ENCODE assay signal across 8 cellular contexts in the genomic region with DNA sequence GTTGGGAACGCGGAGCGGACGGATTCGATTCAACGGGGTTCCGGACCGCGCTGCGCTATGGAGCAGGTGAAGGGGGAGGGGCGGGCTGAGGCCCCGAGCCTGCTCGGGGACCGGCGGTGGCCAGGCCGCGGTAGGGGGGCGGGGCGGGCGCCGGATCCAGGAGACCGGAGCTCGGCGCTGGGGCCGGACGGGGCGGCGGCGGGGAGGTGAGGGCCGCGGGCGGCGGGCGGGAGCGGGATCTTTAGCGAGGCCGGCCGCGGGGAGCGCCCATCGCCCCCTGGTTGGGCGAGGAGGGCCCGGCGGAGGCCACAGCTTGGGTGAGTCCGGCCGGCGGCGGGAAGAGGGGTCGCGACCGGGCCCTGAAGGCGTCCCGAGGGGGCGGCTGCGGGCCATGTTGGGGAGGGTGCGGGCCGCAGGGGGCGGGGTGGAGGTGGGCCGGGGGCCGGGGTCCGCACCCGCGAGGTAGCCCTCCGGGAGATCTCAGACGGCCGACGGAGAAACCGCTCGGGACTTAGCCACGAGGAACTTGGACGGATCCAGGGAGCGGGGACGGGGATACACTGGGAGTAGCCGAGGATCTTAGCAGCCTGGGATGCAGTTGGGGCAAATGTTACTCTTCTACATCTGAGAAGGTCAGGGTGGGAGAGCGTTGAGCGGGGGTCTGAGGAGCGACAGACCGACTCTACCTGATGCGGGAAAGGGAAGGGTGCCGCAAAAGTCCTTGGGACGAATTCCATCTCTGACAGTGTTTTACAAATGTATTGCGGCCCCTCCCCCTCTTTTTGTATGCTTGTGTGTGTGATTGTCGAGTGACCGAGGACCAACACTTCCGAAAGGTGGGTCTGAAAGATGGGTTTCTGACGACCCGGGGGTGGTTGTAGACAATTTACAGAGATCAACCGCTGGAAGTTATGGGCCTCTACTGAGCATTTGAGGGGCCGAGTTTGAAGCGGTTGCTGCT. TPM values are rescaled to one million over a fixed set of nuclear protein-coding genes. Genes with fewer than 3 reads are reported as not detected.
DNase-seq lines count a peak whose midpoint lies in the region; ATAC-seq and TF ChIP-seq lines count a peak whose summit lies in the region.

No MANE protein-coding gene starts in this region.

- DNase-seq in RPMI8226 (peak; percentile 30), colonic mucosa (peak; percentile 60), smooth muscle cell (lab: John Stamatoyannopoulos, UW; ENCODE audit: unreplicated experiment) (no peak), RKO (ENCODE audit: low spot score) (no peak), cerebellar nuclear complex (lab: John Stamatoyannopoulos, UW) (no peak), posterior vena cava (ENCODE audit: low spot score) (no peak)

- ATAC-seq in GM21825 (IDR thresholded peaks at IDR 0.05; ENCODE audit: unreplicated experiment) (peak; percentile 5), GM19467 (IDR thresholded peaks at IDR 0.05; ENCODE audit: unreplicated experiment) (no peak)

- H3K79me2 ChIP-seq in smooth muscle cell (ENCODE audit: low read depth): peaks cover 15% of the 10 kb centered on the region

- H3K4me2 ChIP-seq in smooth muscle cell: no peak overlapping the region

- no peaks in the 10 kb centered on the region for H3K4me1 ChIP-seq in colonic mucosa
- peaks cover 7% of the 10 kb centered on the region for H3K4me1 ChIP-seq in smooth muscle cell (ENCODE audit: low read depth)

- H3K9me3 ChIP-seq in colonic mucosa (no peaks in the 10 kb centered on the region), smooth muscle cell (replicated peaks; ENCODE audit: low read depth) (no peaks in the 10 kb centered on the region)

- no peak overlapping the region for H3K27ac ChIP-seq in colonic mucosa
- peak overlapping the region; percentile 62 for H3K27ac ChIP-seq in smooth muscle cell (ENCODE audit: low read depth)

- intact Hi-C loops in colonic mucosa (cut with DNase I) (no loop called here), posterior vena cava (cut with DNase I) (no loop called here)

- no peak overlapping the region for H2AFZ ChIP-seq in smooth muscle cell (ENCODE audit: low read depth)

- no peaks in the 10 kb centered on the region for H3K36me3 ChIP-seq in colonic mucosa
- no peaks in the 10 kb centered on the region for H3K36me3 ChIP-seq in smooth muscle cell (ENCODE audit: low read depth)

- H3K27me3 ChIP-seq in colonic mucosa: no peaks in the 10 kb centered on the region
- H3K27me3 ChIP-seq in smooth muscle cell (ENCODE audit: low read depth): no peaks in the 10 kb centered on the region

- no peak for TF ChIP-seq CTCF in colonic mucosa (IDR thresholded peaks at IDR 0.05)
- TF ChIP-seq CTCF in smooth muscle cell (IDR thresholded peaks at IDR 0.05; ENCODE audit: borderline replicate concordance, insufficient read depth, poor library complexity, severe bottlenecking): peak; percentile 13

- H3K4me3 ChIP-seq in colonic mucosa (no peak overlapping the region), smooth muscle cell (no peak overlapping the region)

- peaks cover 7% of the 10 kb centered on the region for H3F3A ChIP-seq in smooth muscle cell (ENCODE audit: low read depth)

- H3K9ac ChIP-seq in colonic mucosa (ENCODE audit: low read depth in 2 of 2, low read length in 2 of 2) (no peak overlapping the region), smooth muscle cell (ENCODE audit: low read depth) (no peak overlapping the region)

- WGBS in smooth muscle cell (ENCODE audit: low lambda C conversion rate): 1% methylated on average over 72 of the region's 90 CpGs

- H4K20me1 ChIP-seq in smooth muscle cell (ENCODE audit: low read depth): peaks cover 25% of the 10 kb centered on the region

RNA-seq across cellular contexts. Expression of a gene that starts 0.5 kb away (rescaled TPM):
- total RNA-seq in colonic mucosa (100 to 1,000 TPM in 1 of 2 donors, 10 to 100 TPM in 1; 95.5 to 232 TPM), smooth muscle cell (103 and 114 TPM in 2 replicates), posterior vena cava (10 to 100 TPM; 74.3 to 87.3 TPM)
- 117 and 129 TPM in 2 replicates for polyA plus RNA-seq in smooth muscle cell

RNA-seq across cellular contexts. Expression of a gene that starts 20.0 kb away (rescaled TPM):
- total RNA-seq in colonic mucosa (10 to 100 TPM; 10.9 to 16.6 TPM), smooth muscle cell (0.18 and 1.2 TPM in 2 replicates), posterior vena cava (10 to 100 TPM; 30.3 to 44.0 TPM)
- 2.4 and 3.7 TPM in 2 replicates for polyA plus RNA-seq in smooth muscle cell

RNA-seq across cellular contexts. Expression of a gene that starts 20.6 kb away (rescaled TPM):
- total RNA-seq in colonic mucosa (10 to 100 TPM; 18.6 to 22.9 TPM), smooth muscle cell (9.2 and 57.9 TPM in 2 replicates), posterior vena cava (10 to 100 TPM; 15.9 to 16.8 TPM)
- 32.6 and 35.2 TPM in 2 replicates for polyA plus RNA-seq in smooth muscle cell

RNA-seq across cellular contexts. Expression of a gene that starts 39.5 kb away (rescaled TPM):
- total RNA-seq in colonic mucosa: 10 to 100 TPM; 52.3 to 63.6 TPM
- 52.6 and 66.1 TPM in 2 replicates for total RNA-seq in smooth muscle cell
- 65.6 and 78.5 TPM in 2 replicates for polyA plus RNA-seq in smooth muscle cell
- total RNA-seq in posterior vena cava: 10 to 100 TPM; 19.9 to 21.9 TPM

RNA-seq across cellular contexts. Expression of a gene that starts 39.6 kb away (rescaled TPM):
- total RNA-seq in colonic mucosa (100 to 1,000 TPM; 110 to 168 TPM), smooth muscle cell (50.6 and 51.5 TPM in 2 replicates), posterior vena cava (10 to 100 TPM; 35.8 to 41.1 TPM)
- 76.8 and 82.1 TPM in 2 replicates for polyA plus RNA-seq in smooth muscle cell

Comparison
In these comparisons a context has a peak if more than half of its experiments do, and no peak if none do; other contexts are left out.
1. DNase-seq: peak in RPMI8226 (single experiment) and colonic mucosa (single experiment); none in smooth muscle cell (single experiment), RKO (single experiment), cerebellar nuclear complex (0 of 2) and posterior vena cava (single experiment).